17 cellular contexts compared by ENCODE assay signal in the genomic region with DNA sequence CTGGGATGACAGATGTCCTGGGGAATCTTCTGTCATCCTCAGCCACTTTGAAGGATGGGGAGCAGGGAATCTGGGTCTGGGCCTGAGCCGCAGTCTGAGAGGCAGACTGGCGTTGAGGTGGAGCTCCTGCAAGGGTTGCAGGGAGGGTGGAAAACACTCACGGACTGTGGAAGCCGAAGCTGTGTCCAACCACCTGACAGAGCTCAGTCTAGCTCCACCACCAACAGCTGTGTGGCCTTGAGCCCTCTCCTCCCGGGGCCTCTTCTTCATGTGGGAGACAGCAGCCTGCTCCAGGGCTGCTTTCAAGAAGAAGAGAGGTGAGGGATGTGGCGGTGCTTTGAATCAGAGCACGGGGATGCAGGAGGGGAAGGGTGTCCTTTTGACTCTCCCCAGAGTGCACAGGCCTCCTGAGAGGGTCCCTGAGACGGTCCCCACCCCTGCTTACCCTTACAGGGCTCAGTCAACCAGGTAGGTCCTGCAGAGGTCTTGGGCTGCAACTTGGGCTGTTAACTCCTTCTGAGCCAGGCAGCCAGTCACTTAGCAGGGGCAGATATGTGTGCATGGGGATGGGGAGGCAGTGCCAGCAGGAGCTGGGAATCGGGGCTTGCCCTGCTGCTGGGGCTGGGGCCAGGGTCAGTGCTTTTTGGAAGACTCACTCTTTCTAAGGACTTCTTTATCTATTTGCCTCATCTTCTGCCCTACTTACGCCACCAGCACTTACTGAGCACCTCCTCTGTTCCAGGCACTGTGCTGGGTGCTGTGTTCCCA.
"Had no signal": no experiment of that assay in that cellular context is flagged by ENCODE, and none has a peak within 500 bp of the region (broad histone marks: within the 10 kb centered on the region; RNA-seq: fewer than 3 reads in every experiment).

No MANE protein-coding gene starts in this region.

- H2AFZ ChIP-seq: parathyroid adenoma had no signal

- H3K4me3 ChIP-seq: coronary artery, left ventricle myocardium inferior, right lobe of liver, smooth muscle cell, stomach had no signal

- H3K4me2 ChIP-seq: smooth muscle cell had no signal

- H3K27me3 ChIP-seq: right lobe of liver had no signal

- H3K4me1 ChIP-seq: left ventricle myocardium inferior, parathyroid adenoma, stomach had no signal

- H3K36me3 ChIP-seq: left ventricle myocardium inferior, right lobe of liver, stomach had no signal

- ATAC-seq: activated CD4-positive, alpha-beta T cell treated with anti-CD3 and anti-CD28 coated beads for 36 hours; activated CD8-positive, alpha-beta memory T cell treated with anti-CD3 and anti-CD28 coated beads, Interleukin-2, amount 10 ng/mL, durations not matched to agents 7 days and 5 days; stimulated activated effector memory CD8-positive, alpha-beta T cell treated with anti-CD3 and anti-CD28 coated beads, Interleukin-12 subunit alpha, Interleukin-12 subunit beta, amount 100 ng/mL, for 72 hours had no signal

- DNase-seq: activated CD4-positive, alpha-beta memory T cell treated with anti-CD3 and anti-CD28 coated beads, Interleukin-2, amount 10 ng/mL, durations not matched to agents 7 days and 5 days; activated CD8-positive, alpha-beta memory T cell treated with anti-CD3 and anti-CD28 coated beads, Interleukin-2, amount 10 ng/mL, durations not matched to agents 7 days and 5 days; activated naive CD4-positive, alpha-beta T cell treated with Interleukin-2 at 50 U/mL for 16 hours; activated naive CD8-positive, alpha-beta T cell treated with anti-CD3 and anti-CD28 coated beads, Interleukin-2, amount 10 ng/mL, durations not matched to agents 7 days and 5 days; amygdala; central memory CD4-positive, alpha-beta T cell; head of caudate nucleus; kidney; left ventricle myocardium inferior; stimulated activated CD4-positive, alpha-beta T cell treated with anti-CD3 and anti-CD28 coated beads, Interleukin-4, amount 100 ng/mL, for 24 hours; stomach had no signal

- H3K9ac ChIP-seq: parathyroid adenoma had no signal

- H3K79me2 ChIP-seq: parathyroid adenoma had no signal

- H3K9me3 ChIP-seq: left ventricle myocardium inferior, right lobe of liver had no signal

- H3K27ac ChIP-seq: coronary artery, left ventricle myocardium inferior, parathyroid adenoma, right lobe of liver, stomach had no signal
